In genomic region chr3:101574388-101575156, GRCh38 we compare ENCODE assay signal across 8 cellular contexts. TPM values are rescaled to one million over a fixed set of nuclear protein-coding genes. Genes with fewer than 3 reads are reported as not detected.
DNase-seq lines count a peak whose midpoint lies in the region; ATAC-seq and TF ChIP-seq lines count a peak whose summit lies in the region.

No MANE protein-coding gene starts in this region.

- H3K27me3 Mint-ChIP-seq in Calu3 (ENCODE audit: unreplicated experiment): no peaks in the 10 kb centered on the region

- peaks cover 34% of the 10 kb centered on the region for H3K36me3 Mint-ChIP-seq in Calu3 (ENCODE audit: insufficient read depth, unreplicated experiment)

- peaks cover 22% of the 10 kb centered on the region for H3K4me1 Mint-ChIP-seq in Calu3 (ENCODE audit: low read depth, unreplicated experiment)

- TF ChIP-seq CTCF in Calu3 (IDR thresholded peaks at IDR 0.05; ENCODE audit: unreplicated experiment): no peak

- no peaks in the 10 kb centered on the region for H3K9me3 Mint-ChIP-seq in Calu3 (ENCODE audit: low read depth, unreplicated experiment)

- intact Hi-C loops in Calu3 (cut with micrococcal nuclease; ENCODE audit: unreplicated experiment): loop anchor here (5.0 kb wide), 3 partner anchors 62 to 653 kb away; partner anchors contain the start of gene SENP7
- intact Hi-C loops in left cardiac atrium (cut with DNase I): loop anchor here in 1 of 2 donors (2.0 kb wide), 1 partner anchor 102 kb away; the partner anchor contains the start of gene ZBTB11

- no peak for DNase-seq in Calu3
- DNase-seq in GM19240 (ENCODE audit: insufficient read length, low spot score): peak; percentile 7
- DNase-seq in NCI-H526 treated with DMSO at 0.1 percent for 48 hours (lab: John Stamatoyannopoulos, UW): peak; percentile 57
- DNase-seq in activated naive CD8-positive, alpha-beta T cell treated with anti-CD3 and anti-CD28 coated beads, Interleukin-2, amount 50 U/mL, for 16 hours (ENCODE audit: low read depth, low spot score): peak; percentile 4
- peak; percentile 65 for DNase-seq in left cardiac atrium
- DNase-seq in pons (ENCODE audit: low spot score): peak; percentile 49
- no peak for DNase-seq in KG1 (lab: John Stamatoyannopoulos, UW)

- ATAC-seq in HG03280 (IDR thresholded peaks at IDR 0.05; ENCODE audit: unreplicated experiment) (peak; percentile 40), left cardiac atrium (peak; percentile 60 to 79)

- H3K27ac Mint-ChIP-seq in Calu3 (ENCODE audit: unreplicated experiment): peak overlapping the region; percentile 99

- no TSS peak for BruUV-seq in Calu3 (replicated peaks; lab: Mats Ljungman, UMichigan)

- CTCF ChIA-PET in Calu3 (lab: Charles Lee): interaction anchor here (0.6 to 1.6 kb wide), 6 partner anchors 10 to 1235 kb away, joined by 3 to 9 read pairs (median 4); no protein-coding TSS in a partner anchor

- peak overlapping the region; percentile 97 for H3K4me3 Mint-ChIP-seq in Calu3 (ENCODE audit: low read depth, unreplicated experiment)

RNA-seq across cellular contexts. Expression of gene PCNP, which starts 0.6 kb away (rescaled TPM):
- total RNA-seq in Calu3 (2022) (135 and 147 TPM in 2 replicates), left cardiac atrium (100 to 1,000 TPM; 108 to 122 TPM)

RNA-seq across cellular contexts. Expression of gene TRMT10C, which starts 12.9 kb away (rescaled TPM):
- total RNA-seq in Calu3 (2022): 29.7 and 30.7 TPM in 2 replicates
- 10 to 100 TPM; 21.2 to 23.6 TPM for total RNA-seq in left cardiac atrium

Comparison
In these comparisons a context has a peak if more than half of its experiments do, and no peak if none do; other contexts are left out.
1. DNase-seq: peak in GM19240 (single experiment), NCI-H526 treated with DMSO at 0.1 percent for 48 hours (single experiment), activated naive CD8-positive, alpha-beta T cell treated with anti-CD3 and anti-CD28 coated beads, Interleukin-2, amount 50 U/mL, for 16 hours (single experiment), left cardiac atrium (single experiment) and pons (single experiment); none in Calu3 (single experiment) and KG1 (single experiment).